ENCODE assay signal across 23 cellular contexts in the genomic region with DNA sequence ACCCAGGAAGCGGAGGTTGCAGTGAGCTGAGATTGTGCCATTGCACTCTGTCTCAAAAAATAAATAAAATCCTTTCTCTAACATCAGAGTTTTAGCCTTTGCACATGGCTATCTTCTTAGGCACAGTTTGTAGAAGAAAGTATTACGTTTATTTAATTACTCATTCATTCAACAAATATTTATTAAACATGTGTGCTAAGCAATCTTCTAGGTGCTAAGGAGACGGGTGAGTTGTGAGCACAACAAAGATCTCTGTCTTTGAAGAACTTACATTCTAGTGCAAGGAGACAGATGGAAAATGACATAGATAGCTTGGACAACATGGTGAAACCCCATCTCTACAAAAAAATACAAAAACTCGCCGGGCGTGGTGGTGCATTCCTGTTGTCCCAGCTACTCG.
"Had no signal": no experiment of that assay in that cellular context is flagged by ENCODE, and none has a peak within 500 bp of the region (broad histone marks: within the 10 kb centered on the region; RNA-seq: fewer than 3 reads in every experiment).

No MANE protein-coding gene starts in this region.

- H3K36me3 ChIP-seq: esophagus squamous epithelium, suprapubic skin, tibial nerve, WERI-Rb-1 had no signal

- H3K27me3 ChIP-seq: esophagus squamous epithelium, suprapubic skin, tibial nerve had no signal

- DNase-seq: activated CD4-positive, alpha-beta T cell treated with anti-CD3 and anti-CD28 coated beads for 48 hours; activated CD4-positive, alpha-beta T cell treated with anti-CD3 and anti-CD28 coated beads, Interleukin-2, amount 50 U/mL, for 48 hours; activated CD8-positive, alpha-beta memory T cell treated with anti-CD3 and anti-CD28 coated beads, Interleukin-2, amount 50 U/mL, for 4 hours; activated naive CD8-positive, alpha-beta T cell treated with anti-CD3 and anti-CD28 coated beads, Interleukin-2, amount 50 U/mL, for 24 hours; activated T-cell treated with anti-CD3 and anti-CD28 coated beads, Interleukin-2, amount 50 U/mL, for 1 hour; amygdala; endodermal cell; esophagus squamous epithelium; left ventricle myocardium superior; mucosa of descending colon; posterior cingulate gyrus; right cardiac atrium; stimulated activated CD4-positive, alpha-beta T cell treated with anti-CD3 and anti-CD28 coated beads, Interleukin-15, amount 100 ng/mL, for 24 hours; stimulated activated CD4-positive, alpha-beta T cell treated with anti-CD3 and anti-CD28 coated beads, Interleukin-2, amount 100 ng/mL, for 24 hours; stimulated activated naive B cell treated with anti-CD40 and anti-IgM and Interleukin-4, amounts not matched to agents 10 μg/mL and 1 μg/mL and 100 μg/mL, for 72 hours; T-helper 9 cell; WERI-Rb-1 had no signal

- H3K4me3 ChIP-seq: esophagus squamous epithelium, mucosa of descending colon, suprapubic skin, tibial nerve had no signal

- FAIRE-seq: frontal cortex, islet of Langerhans had no signal

- ATAC-seq: activated CD4-positive, CD25-positive, alpha-beta regulatory T cell treated with anti-CD3 and anti-CD28 coated beads, Interleukin-2, amount 50 U/mL, for 24 hours; activated naive CD8-positive, alpha-beta T cell treated with anti-CD3 and anti-CD28 coated beads, Interleukin-2, amount 50 U/mL, for 24 hours; left ventricle myocardium superior; mucosa of descending colon; natural killer cell treated with Interleukin-12 subunit alpha and Interleukin-12 subunit beta and Interleukin-15 and Interleukin-18, amount 100 ng/mL, for 72 hours; stimulated activated naive B cell treated with anti-CD40 and anti-IgM and Interleukin-4, amounts not matched to agents 10 μg/mL and 1 μg/mL and 100 μg/mL, for 72 hours had no signal
